Comparison of ENCODE assay signal across 28 cellular contexts in genomic region chr10:36157486-36157885, GRCh38.
"Had no signal": no experiment of that assay in that cellular context is flagged by ENCODE, and none has a peak within 500 bp of the region (broad histone marks: within the 10 kb centered on the region; RNA-seq: fewer than 3 reads in every experiment).

No MANE protein-coding gene starts in this region.

- H3K27ac Mint-ChIP-seq: dendritic cell treated with granulocyte-macrophage colony-stimulating factor and Interleukin-4, amounts not matched to agents 40 ng/mL and 50 ng/mL, for 4 days; effector memory CD8-positive, alpha-beta T cell; endodermal cell; mesothelial cell of epicardium; naive B cell; naive thymus-derived CD8-positive, alpha-beta T cell had no signal

- H3K27ac ChIP-seq: epithelial cell of prostate, esophagus squamous epithelium, gastrocnemius medialis, heart right ventricle, left lung, lower lobe of right lung had no signal

- H3K9me3 Mint-ChIP-seq: dendritic cell treated with granulocyte-macrophage colony-stimulating factor and Interleukin-4, amounts not matched to agents 40 ng/mL and 50 ng/mL, for 4 days had no signal

- H3K4me1 Mint-ChIP-seq: endodermal cell; naive B cell; naive thymus-derived CD8-positive, alpha-beta T cell had no signal

- H3K4me3 Mint-ChIP-seq: dendritic cell treated with granulocyte-macrophage colony-stimulating factor and Interleukin-4, amounts not matched to agents 40 ng/mL and 50 ng/mL, for 4 days; effector memory CD8-positive, alpha-beta T cell; endodermal cell; mesothelial cell of epicardium; naive B cell; naive thymus-derived CD8-positive, alpha-beta T cell had no signal

- H3K27me3 ChIP-seq: esophagus squamous epithelium, gastrocnemius medialis, heart right ventricle, left lung had no signal

- H3K4me1 ChIP-seq: esophagus squamous epithelium, gastrocnemius medialis, left lung, lower lobe of right lung had no signal

- FAIRE-seq: endometrium, islet of Langerhans, keratinocyte had no signal

- ATAC-seq: effector memory CD8-positive, alpha-beta T cell; esophagus mucosa; gastrocnemius medialis; heart right ventricle; left cardiac atrium; left lung; left ventricle myocardium superior; lower lobe of right lung; mucosa of descending colon; naive thymus-derived CD8-positive, alpha-beta T cell had no signal

- H3K36me3 Mint-ChIP-seq: naive B cell; naive thymus-derived CD8-positive, alpha-beta T cell had no signal

- H3K27me3 Mint-ChIP-seq: dendritic cell treated with granulocyte-macrophage colony-stimulating factor and Interleukin-4, amounts not matched to agents 40 ng/mL and 50 ng/mL, for 4 days; effector memory CD8-positive, alpha-beta T cell; naive B cell; naive thymus-derived CD8-positive, alpha-beta T cell had no signal

- DNase-seq: cortex of kidney; effector CD8-positive, alpha-beta T cell; effector memory CD8-positive, alpha-beta T cell; endodermal cell; erythroblast; esophagus squamous epithelium; foreskin fibroblast; foreskin melanocyte; gastrocnemius medialis; glutamatergic neuron; head of caudate nucleus; heart right ventricle; hippocampal formation; left cardiac atrium; left lung; left ventricle myocardium superior; lower lobe of right lung; mesenchymal stem cell; mucosa of descending colon; naive B cell; naive thymus-derived CD8-positive, alpha-beta T cell had no signal

- H3K36me3 ChIP-seq: esophagus squamous epithelium, gastrocnemius medialis, heart right ventricle, left lung, lower lobe of right lung had no signal

- H3K4me3 ChIP-seq: esophagus squamous epithelium, gastrocnemius medialis, heart right ventricle, left lung, lower lobe of right lung, mucosa of descending colon had no signal

- H3K9me3 ChIP-seq: esophagus squamous epithelium, gastrocnemius medialis, left lung, lower lobe of right lung had no signal
